12 cellular contexts compared by ENCODE assay signal in genomic region chr20:57435105-57435497, GRCh38. TPM values are rescaled to one million over a fixed set of nuclear protein-coding genes. Genes with fewer than 3 reads are reported as not detected.
DNase-seq lines count a peak whose midpoint lies in the region; ATAC-seq and TF ChIP-seq lines count a peak whose summit lies in the region.
"Had no signal": no experiment of that assay in that cellular context is flagged by ENCODE, and none has a peak within 500 bp of the region (broad histone marks: within the 10 kb centered on the region; RNA-seq: fewer than 3 reads in every experiment).

No MANE protein-coding gene starts in this region.

- H3K4me3 ChIP-seq in Loucy (ENCODE audit: low read length, poor library complexity, severe bottlenecking) (peak overlapping the region; percentile 49), choroid plexus epithelial cell (ENCODE audit: low read depth, low read length) (no peak overlapping the region), prostate gland (no peak overlapping the region)

- H3K4me1 ChIP-seq in Loucy (ENCODE audit: insufficient read depth, low read length, poor library complexity, severe bottlenecking) (peaks cover 64% of the 10 kb centered on the region), prostate gland (replicated peaks) (peaks cover 2% of the 10 kb centered on the region)

- H3K4me2 ChIP-seq in Loucy (ENCODE audit: low read depth, low read length, poor library complexity, severe bottlenecking) = peak overlapping the region; percentile 86

- H3F3A ChIP-seq in Loucy (ENCODE audit: low read depth) = peaks cover 11% of the 10 kb centered on the region; the same call in 1 of the 2 replicates

- H3K27me3 ChIP-seq in Loucy (ENCODE audit: insufficient read depth, low read length, poor library complexity, severe bottlenecking) (no peaks in the 10 kb centered on the region), prostate gland (replicated peaks; ENCODE audit: insufficient read depth) (no peaks in the 10 kb centered on the region)

- H4K20me1 ChIP-seq in Loucy (ENCODE audit: insufficient read depth, low read length, poor library complexity, severe bottlenecking) = no peaks in the 10 kb centered on the region

- peak; percentile 57 for DNase-seq in NCI-H2227 (lab: John Stamatoyannopoulos, UW; ENCODE audit: unreplicated experiment)
- no peak for DNase-seq in NCI-H2227 treated with DMSO at 0.1 percent for 48 hours (lab: John Stamatoyannopoulos, UW)
- peak; percentile 12 for DNase-seq in choroid plexus epithelial cell (ENCODE audit: low read depth)
- DNase-seq in prostate gland (ENCODE audit: low spot score) = no peak
- no peak for DNase-seq in putamen (ENCODE audit: low spot score)
- no peak for DNase-seq in HPDE6-E6E7 (ENCODE audit: extremely low spot score)
- DNase-seq: OCI-M1 had no signal

- TF ChIP-seq POLR2A in prostate gland (IDR thresholded peaks at IDR 0.05) = no peak

- H3K36me3 ChIP-seq in Loucy (ENCODE audit: insufficient read depth, low read length) (no peaks in the 10 kb centered on the region), prostate gland (no peaks in the 10 kb centered on the region)
- H3K36me3 ChIP-seq: WERI-Rb-1 had no signal

- intact Hi-C loops in prostate gland (cut with DNase I) = no loop called here

- H3K9me2 ChIP-seq in Loucy (replicated peaks; ENCODE audit: low read depth, low read length) = no peaks in the 10 kb centered on the region

- 44% methylated on average over 10 of the region's 10 CpGs for WGBS in prostate gland

- peak overlapping the region; percentile 0 for H3K9ac ChIP-seq in Loucy (ENCODE audit: low read depth, low read length, poor library complexity, severe bottlenecking)

- TF ChIP-seq CTCF in Loucy (conservative IDR thresholded peaks at IDR 0.05; ENCODE audit: low read length) = no peak
- TF ChIP-seq CTCF in choroid plexus epithelial cell (conservative IDR thresholded peaks at IDR 0.05; ENCODE audit: low read depth, low read length) = no peak
- no peak for TF ChIP-seq CTCF in prostate gland (IDR thresholded peaks at IDR 0.05)

- H3K27ac ChIP-seq in prostate gland = peak overlapping the region; percentile 15 to 28
- H3K27ac ChIP-seq: coronary artery, WERI-Rb-1 had no signal

- H3K79me2 ChIP-seq in Loucy (ENCODE audit: insufficient read depth, low read length) = no peaks in the 10 kb centered on the region

- no peak for ATAC-seq in GM19351 (IDR thresholded peaks at IDR 0.05; ENCODE audit: unreplicated experiment)
- ATAC-seq: stimulated activated effector memory CD8-positive, alpha-beta T cell treated with anti-CD3 and anti-CD28 coated beads, Interleukin-12 subunit alpha, Interleukin-12 subunit beta, amount 100 ng/mL, for 72 hours had no signal

- peak overlapping the region; percentile 21; the same call in 1 of the 2 replicates for H2AFZ ChIP-seq in Loucy (ENCODE audit: low read length)

- H3K9me3 ChIP-seq in Loucy (ENCODE audit: insufficient read depth, low read depth, low read length) (no peaks in the 10 kb centered on the region), prostate gland (no peaks in the 10 kb centered on the region)

RNA-seq across cellular contexts. Expression of gene RBM38, which starts 43.9 kb away (rescaled TPM):
- total RNA-seq in prostate gland = 100 to 1,000 TPM in 1 of 2 donors, 10 to 100 TPM in 1; 29.9 to 104 TPM

Comparison
In these comparisons a context has a peak if more than half of its experiments do, and no peak if none do; other contexts are left out.
1. DNase-seq: peak in NCI-H2227 (single experiment) and choroid plexus epithelial cell (single experiment); none in NCI-H2227 treated with DMSO at 0.1 percent for 48 hours (single experiment), prostate gland (single experiment), putamen (single experiment) and HPDE6-E6E7 (single experiment).